ENCODE assay signal across 25 cellular contexts in the genomic region with DNA sequence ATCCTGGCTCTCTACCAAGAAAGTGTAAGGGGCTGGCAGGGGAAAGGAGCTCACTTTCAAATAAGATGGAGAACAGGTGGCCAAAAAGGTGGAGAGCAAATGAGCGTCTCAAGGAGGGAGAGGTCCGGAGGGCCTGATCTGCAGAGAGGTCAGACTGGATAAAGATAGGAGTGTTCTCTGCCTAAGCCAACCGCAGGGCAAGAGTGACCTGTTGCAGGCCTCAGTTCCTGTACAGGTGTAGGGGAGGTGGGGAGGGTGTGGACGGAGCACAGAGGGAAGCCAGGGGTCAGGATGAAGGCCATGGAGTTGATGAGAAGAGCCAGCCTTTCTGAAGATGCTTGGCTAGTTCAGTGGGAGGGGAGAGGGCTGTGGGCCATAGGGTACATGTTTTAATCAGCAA.
"Had no signal": no experiment of that assay in that cellular context is flagged by ENCODE, and none has a peak within 500 bp of the region (broad histone marks: within the 10 kb centered on the region; RNA-seq: fewer than 3 reads in every experiment).

No MANE protein-coding gene starts in this region.

- H3K27ac ChIP-seq: cardiac muscle cell, Peyer's patch had no signal

- H3K27ac Mint-ChIP-seq: activated CD8-positive, alpha-beta T cell treated with anti-CD3 and anti-CD28 coated beads, Interleukin-2, amount 10 ng/mL, durations not matched to agents 7 days and 5 days; activated naive CD8-positive, alpha-beta T cell; brain; T-helper 1 cell treated with Interleukin-12 subunit alpha and Interleukin-12 subunit beta and Interleukin-4 antibody, amounts not matched to agents 30 μg/mL and 1 μg/mL, for 36 hours had no signal

- H3K27me3 Mint-ChIP-seq: activated naive CD8-positive, alpha-beta T cell; brain had no signal

- ATAC-seq: activated CD8-positive, alpha-beta T cell treated with anti-CD3 and anti-CD28 coated beads, Interleukin-2, amount 10 ng/mL, durations not matched to agents 7 days and 5 days; K562 had no signal

- H3K27me3 ChIP-seq: cardiac muscle cell, Peyer's patch had no signal

- DNase-seq: activated CD4-positive, alpha-beta T cell treated with anti-CD3 and anti-CD28 coated beads for 48 hours; activated CD4-positive, alpha-beta T cell treated with anti-CD3 and anti-CD28 coated beads, Interleukin-2, amount 50 U/mL, for 4 hours; activated CD4-positive, CD25-positive, alpha-beta regulatory T cell treated with anti-CD3 and anti-CD28 coated beads, Interleukin-2, amount 50 U/mL, for 72 hours; activated CD8-positive, alpha-beta memory T cell treated with anti-CD3 and anti-CD28 coated beads, Interleukin-2, amount 50 U/mL, for 48 hours; activated CD8-positive, alpha-beta T cell treated with anti-CD3 and anti-CD28 coated beads, Interleukin-2, amount 10 ng/mL, durations not matched to agents 7 days and 5 days; activated effector memory CD4-positive, alpha-beta T cell treated with Interleukin-2 at 50 U/mL for 16 hours; activated naive CD4-positive, alpha-beta T cell; activated T-cell treated with anti-CD3 and anti-CD28 coated beads, Interleukin-2, amount 50 U/mL, for 1 hour; amygdala; Karpas-422; NCI-H1105 treated with DMSO at 0.1 percent for 48 hours; NCI-H2171; NCI-H2227 treated with DMSO at 0.1 percent for 48 hours; NCI-H446 treated with DMSO at 0.1 percent for 48 hours; NCI-H524 treated with DMSO at 0.1 percent for 48 hours; NCI-H748 treated with DMSO at 0.1 percent for 48 hours; OCI-M1; Peyer's patch; SHP77 treated with DMSO at 0.1 percent for 48 hours had no signal

- H3K4me3 Mint-ChIP-seq: activated CD8-positive, alpha-beta T cell treated with anti-CD3 and anti-CD28 coated beads, Interleukin-2, amount 10 ng/mL, durations not matched to agents 7 days and 5 days; activated naive CD8-positive, alpha-beta T cell; brain; T-helper 1 cell treated with Interleukin-12 subunit alpha and Interleukin-12 subunit beta and Interleukin-4 antibody, amounts not matched to agents 30 μg/mL and 1 μg/mL, for 36 hours; WTC11 had no signal

- H3K36me3 Mint-ChIP-seq: activated naive CD8-positive, alpha-beta T cell; brain; WTC11 had no signal

- H3K4me3 ChIP-seq: cardiac muscle cell, K562, Peyer's patch had no signal

- H3K9me3 Mint-ChIP-seq: brain; T-helper 1 cell treated with Interleukin-12 subunit alpha and Interleukin-12 subunit beta and Interleukin-4 antibody, amounts not matched to agents 30 μg/mL and 1 μg/mL, for 36 hours; WTC11 had no signal

- H3K36me3 ChIP-seq: cardiac muscle cell, Peyer's patch had no signal

- H3K9me3 ChIP-seq: Peyer's patch had no signal

- H3K4me1 ChIP-seq: Peyer's patch had no signal
